In the genomic region with DNA sequence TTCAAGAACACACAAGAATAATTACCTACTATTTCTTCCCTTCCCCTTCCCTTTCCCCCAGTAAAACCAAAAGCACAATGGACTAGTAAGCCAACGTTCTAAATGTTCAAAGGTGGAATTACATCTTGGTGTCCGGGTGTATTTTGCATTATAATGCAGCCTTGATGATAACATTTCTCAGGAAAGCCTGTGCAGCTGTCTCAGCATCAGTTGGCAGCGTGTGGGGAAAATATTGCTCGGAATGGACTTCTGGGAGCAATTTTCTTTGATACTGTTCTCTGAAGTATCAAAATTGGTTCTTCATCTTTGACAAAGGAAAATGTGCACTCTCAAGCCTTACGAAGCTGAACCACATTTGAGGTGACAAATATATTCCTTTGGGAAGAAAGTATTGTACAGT, we compare ENCODE assay signal across 6 cellular contexts.
"Had no signal": no experiment of that assay in that cellular context is flagged by ENCODE, and none has a peak within 500 bp of the region (broad histone marks: within the 10 kb centered on the region; RNA-seq: fewer than 3 reads in every experiment).

No MANE protein-coding gene starts in this region.

- H3K36me3 Mint-ChIP-seq: IgD-negative memory B cell had no signal

- H3K4me3 Mint-ChIP-seq: IgD-negative memory B cell had no signal

- H3K4me1 Mint-ChIP-seq: IgD-negative memory B cell had no signal

- ATAC-seq: HepG2, K562 had no signal

- H3K27ac Mint-ChIP-seq: IgD-negative memory B cell had no signal

- H3K27ac ChIP-seq: HL-60 had no signal

- DNase-seq: IMR-90, KBM-7 had no signal

- H3K27me3 Mint-ChIP-seq: IgD-negative memory B cell had no signal

- H3K4me3 ChIP-seq: K562 had no signal
